In genomic region chr12:87756111-87756510, GRCh38 we compare ENCODE assay signal across 14 cellular contexts.
DNase-seq lines count a peak whose midpoint lies in the region; ATAC-seq and TF ChIP-seq lines count a peak whose summit lies in the region.
"Had no signal": no experiment of that assay in that cellular context is flagged by ENCODE, and none has a peak within 500 bp of the region (broad histone marks: within the 10 kb centered on the region; RNA-seq: fewer than 3 reads in every experiment).

No MANE protein-coding gene starts in this region.

- no peak overlapping the region for H2AFZ ChIP-seq in ACC112 (ENCODE audit: low read length, unreplicated experiment)

- H3K79me2 ChIP-seq in ACC112 (ENCODE audit: control insufficient read depth, insufficient read depth, low read length, unreplicated experiment), result no peaks in the 10 kb centered on the region

- no peak overlapping the region for H3K4me3 Mint-ChIP-seq in activated CD4-positive, alpha-beta T cell treated with anti-CD3 and anti-CD28 coated beads, Interleukin-2, amount 10 ng/mL, durations not matched to agents 7 days and 5 days
- H3K4me3 Mint-ChIP-seq: activated T-helper 17 cell treated with anti-CD3 and anti-CD28 coated beads, Interleukin-2, amount 50 U/mL, for 72 hours; type B pancreatic cell had no signal

- H3K4me3 ChIP-seq in ACC112 (ENCODE audit: low read depth, low read length) (peak overlapping the region; percentile 23; the same call in 1 of the 2 replicates), astrocyte of the cerebellum (ENCODE audit: low read depth, low read length) (no peak overlapping the region), A673 (ENCODE audit: low read depth, low read length, poor library complexity, severe bottlenecking) (no peak overlapping the region)

- intact Hi-C loops in A673 (cut with micrococcal nuclease; ENCODE audit: unreplicated experiment), result no loop called here

- BruUV-seq in A673 (replicated peaks; lab: Mats Ljungman, UMichigan), result no TSS peak

- no peaks in the 10 kb centered on the region for H3K27me3 Mint-ChIP-seq in activated CD4-positive, alpha-beta T cell treated with anti-CD3 and anti-CD28 coated beads, Interleukin-2, amount 10 ng/mL, durations not matched to agents 7 days and 5 days
- H3K27me3 Mint-ChIP-seq: activated T-helper 17 cell treated with anti-CD3 and anti-CD28 coated beads, Interleukin-2, amount 50 U/mL, for 72 hours; type B pancreatic cell had no signal

- no peak for ATAC-seq in HG03342 (IDR thresholded peaks at IDR 0.05; ENCODE audit: unreplicated experiment)
- ATAC-seq: activated T-helper 17 cell treated with anti-CD3 and anti-CD28 coated beads, Interleukin-2, amount 50 U/mL, for 72 hours had no signal

- in situ Hi-C loops in astrocyte of the cerebellum (cut with HindIII; ENCODE audit: low sequenced_read_pairs), result no loop called here

- DNase-seq in HuH-7 (ENCODE audit: low spot score), result peak; percentile 12
- DNase-seq in astrocyte of the cerebellum (ENCODE audit: low read depth), result peak; percentile 99
- peak; percentile 8 for DNase-seq in hepatic stellate cell (ENCODE audit: low spot score)
- DNase-seq in activated CD4-positive, alpha-beta T cell treated with anti-CD3 and anti-CD28 coated beads, Interleukin-2, amount 10 ng/mL, durations not matched to agents 7 days and 5 days, result no peak
- no peak for DNase-seq in NCI-H1694 treated with DMSO at 0.1 percent for 48 hours (lab: John Stamatoyannopoulos, UW)
- no peak for DNase-seq in A673 (ENCODE audit: low spot score)
- DNase-seq: activated CD4-positive, alpha-beta T cell treated with anti-CD3 and anti-CD28 coated beads, Interleukin-2, amount 50 U/mL, for 4 hours; caudate nucleus; DMS53; T-helper 1 cell had no signal

- no peaks in the 10 kb centered on the region for H3K36me3 Mint-ChIP-seq in activated CD4-positive, alpha-beta T cell treated with anti-CD3 and anti-CD28 coated beads, Interleukin-2, amount 10 ng/mL, durations not matched to agents 7 days and 5 days (ENCODE audit: low read depth)
- H3K36me3 Mint-ChIP-seq: type B pancreatic cell had no signal

- POLR2A ChIA-PET in activated CD4-positive, alpha-beta T cell treated with anti-CD3 and anti-CD28 coated beads, Interleukin-2, amount 10 ng/mL, durations not matched to agents 7 days and 5 days (lab: Charles Lee), result no interaction called here
- POLR2A ChIA-PET in A673 (lab: Charles Lee; ENCODE audit: low non-redundant PET), result no interaction called here

- H3K27ac Mint-ChIP-seq in activated CD4-positive, alpha-beta T cell treated with anti-CD3 and anti-CD28 coated beads, Interleukin-2, amount 10 ng/mL, durations not matched to agents 7 days and 5 days, result no peak overlapping the region
- H3K27ac Mint-ChIP-seq: activated T-helper 17 cell treated with anti-CD3 and anti-CD28 coated beads, Interleukin-2, amount 50 U/mL, for 72 hours; type B pancreatic cell had no signal

- H3K4me1 Mint-ChIP-seq in activated CD4-positive, alpha-beta T cell treated with anti-CD3 and anti-CD28 coated beads, Interleukin-2, amount 10 ng/mL, durations not matched to agents 7 days and 5 days, result no peaks in the 10 kb centered on the region
- H3K4me1 Mint-ChIP-seq: activated T-helper 17 cell treated with anti-CD3 and anti-CD28 coated beads, Interleukin-2, amount 50 U/mL, for 72 hours had no signal

- peaks cover 20% of the 10 kb centered on the region for H3K4me1 ChIP-seq in ACC112 (ENCODE audit: control insufficient read depth, insufficient read depth, low read length, unreplicated experiment)
- no peaks in the 10 kb centered on the region for H3K4me1 ChIP-seq in A673 (ENCODE audit: insufficient read depth, low read length, poor library complexity, severe bottlenecking)

- H3K27ac ChIP-seq in ACC112 (ENCODE audit: low read depth, low read length) (peak overlapping the region; percentile 95), A673 (ENCODE audit: low read depth, low read length, poor library complexity, severe bottlenecking) (no peak overlapping the region)

- no peaks in the 10 kb centered on the region for H3K9me3 Mint-ChIP-seq in activated CD4-positive, alpha-beta T cell treated with anti-CD3 and anti-CD28 coated beads, Interleukin-2, amount 10 ng/mL, durations not matched to agents 7 days and 5 days

- no peaks in the 10 kb centered on the region for H3K9me3 ChIP-seq in A673 (ENCODE audit: low read depth, low read length, poor library complexity, severe bottlenecking)

- H3K27me3 ChIP-seq in ACC112 (ENCODE audit: insufficient read depth, low read length), result no peaks in the 10 kb centered on the region
- H3K27me3 ChIP-seq in A673 (replicated peaks; ENCODE audit: insufficient read depth, low read depth, low read length, poor library complexity), result no peaks in the 10 kb centered on the region

- H3K36me3 ChIP-seq in ACC112 (ENCODE audit: insufficient read depth, low read length) (no peaks in the 10 kb centered on the region), A673 (ENCODE audit: insufficient read depth, low read length, poor library complexity, severe bottlenecking) (no peaks in the 10 kb centered on the region)

- CTCF ChIA-PET in activated CD4-positive, alpha-beta T cell treated with anti-CD3 and anti-CD28 coated beads, Interleukin-2, amount 10 ng/mL, durations not matched to agents 7 days and 5 days (lab: Charles Lee), result interaction anchor here (0.7 kb wide), 1 partner anchor 82 kb away, joined by 3 read pairs; no protein-coding TSS in a partner anchor
- CTCF ChIA-PET in A673 (lab: Charles Lee), result no interaction called here

- TF ChIP-seq CTCF in astrocyte of the cerebellum (IDR thresholded peaks at IDR 0.05; ENCODE audit: low read depth, low read length, missing control alignments), result no peak
- no peak for TF ChIP-seq CTCF in A673 (conservative IDR thresholded peaks at IDR 0.05; ENCODE audit: low read depth, low read length)

Comparison
In these comparisons a context has a peak if more than half of its experiments do, and no peak if none do; other contexts are left out.
1. DNase-seq: peak in HuH-7 (single experiment), astrocyte of the cerebellum (single experiment) and hepatic stellate cell (single experiment); none in activated CD4-positive, alpha-beta T cell treated with anti-CD3 and anti-CD28 coated beads, Interleukin-2, amount 10 ng/mL, durations not matched to agents 7 days and 5 days (single experiment), NCI-H1694 treated with DMSO at 0.1 percent for 48 hours (single experiment) and A673 (single experiment).